ENCODE assay signal across 8 cellular contexts in genomic region chr3:9249273-9250192, GRCh38. TPM values are rescaled to one million over a fixed set of nuclear protein-coding genes. Genes with fewer than 3 reads are reported as not detected.
DNase-seq lines count a peak whose midpoint lies in the region; ATAC-seq, FAIRE-seq and TF ChIP-seq lines count a peak whose summit lies in the region.

Gene SRGAP3, minus strand, starts transcription at chr3:9249646. Its CDS starts 695 bp downstream, at chr3:9248951.

- H3K27me3 Mint-ChIP-seq in activated T-helper 1 cell treated with anti-CD3 and anti-CD28 coated beads, Interleukin-12 subunit alpha, Interleukin-12 subunit beta, Interleukin-2, Interleukin-4 antibody, amounts not matched to agents 30 ng/mL and 10 ng/mL and 1 ng/mL, durations not matched to agents 14 hours and 24 hours and 36 hours (ENCODE audit: insufficient read depth) = peaks cover 23% of the 10 kb centered on the region
- peaks cover 3 to 28% of the 10 kb centered on the region in 2 donors for H3K27me3 Mint-ChIP-seq in natural killer cell (ENCODE audit: low read depth in 2 of 2)

- H3K9me3 Mint-ChIP-seq in activated T-helper 1 cell treated with anti-CD3 and anti-CD28 coated beads, Interleukin-12 subunit alpha, Interleukin-12 subunit beta, Interleukin-2, Interleukin-4 antibody, amounts not matched to agents 30 ng/mL and 10 ng/mL and 1 ng/mL, durations not matched to agents 14 hours and 24 hours and 36 hours = no peaks in the 10 kb centered on the region
- H3K9me3 Mint-ChIP-seq in natural killer cell = no peaks in the 10 kb centered on the region

- H3K4me1 Mint-ChIP-seq in activated T-helper 1 cell treated with anti-CD3 and anti-CD28 coated beads, Interleukin-12 subunit alpha, Interleukin-12 subunit beta, Interleukin-2, Interleukin-4 antibody, amounts not matched to agents 30 ng/mL and 10 ng/mL and 1 ng/mL, durations not matched to agents 14 hours and 24 hours and 36 hours (ENCODE audit: low read depth) = peaks cover 22% of the 10 kb centered on the region
- H3K4me1 Mint-ChIP-seq in natural killer cell = peaks cover 22 to 26% of the 10 kb centered on the region in 2 donors

- peak; percentile 31 for TF ChIP-seq CTCF in natural killer cell (IDR thresholded peaks at IDR 0.05)

- intact Hi-C loops in activated T-helper 1 cell treated with anti-CD3 and anti-CD28 coated beads, Interleukin-12 subunit alpha, Interleukin-12 subunit beta, Interleukin-2, Interleukin-4 antibody, amounts not matched to agents 30 ng/mL and 10 ng/mL and 1 ng/mL, durations not matched to agents 14 hours and 24 hours and 36 hours (cut with micrococcal nuclease) = loop anchor here (1.0 kb wide), 3 partner anchors 25 to 278 kb away; no protein-coding TSS in a partner anchor
- intact Hi-C loops in natural killer cell (cut with micrococcal nuclease) = loop anchor here (2.0 kb wide), 1 partner anchor 287 kb away; the partner anchor contains the start of gene RAD18

- H3K27ac Mint-ChIP-seq in activated T-helper 1 cell treated with anti-CD3 and anti-CD28 coated beads, Interleukin-12 subunit alpha, Interleukin-12 subunit beta, Interleukin-2, Interleukin-4 antibody, amounts not matched to agents 30 ng/mL and 10 ng/mL and 1 ng/mL, durations not matched to agents 14 hours and 24 hours and 36 hours = no peak within 1 kb of the TSS
- peak within 1 kb of the TSS; percentile 47 to 67 for H3K27ac Mint-ChIP-seq in natural killer cell

- peak within 1 kb of the TSS; percentile 81 for H3K4me3 Mint-ChIP-seq in activated T-helper 1 cell treated with anti-CD3 and anti-CD28 coated beads, Interleukin-12 subunit alpha, Interleukin-12 subunit beta, Interleukin-2, Interleukin-4 antibody, amounts not matched to agents 30 ng/mL and 10 ng/mL and 1 ng/mL, durations not matched to agents 14 hours and 24 hours and 36 hours
- H3K4me3 Mint-ChIP-seq in natural killer cell = peak within 1 kb of the TSS; percentile 93

- DNase-seq in DMS53 (lab: John Stamatoyannopoulos, UW) (peak; percentile 79), KG1 (lab: John Stamatoyannopoulos, UW) (peak; percentile 90), RCC 7860 (ENCODE audit: low spot score) (peak; percentile 25), fibroblast of peridontal ligament (ENCODE audit: extremely low read depth) (peak; percentile 87), natural killer cell (peak; percentile 69)
- DNase-seq in activated T-helper 1 cell treated with anti-CD3 and anti-CD28 coated beads, Interleukin-12 subunit alpha, Interleukin-12 subunit beta, Interleukin-2, Interleukin-4 antibody, amounts not matched to agents 30 ng/mL and 10 ng/mL and 1 ng/mL, durations not matched to agents 14 hours and 24 hours and 36 hours (ENCODE audit: low spot score) = peak; percentile 74
- peak; percentile 57 to 84 (median 74) for DNase-seq in stimulated activated naive CD4-positive, alpha-beta T cell (lab: John Stamatoyannopoulos, UW)

- peak; percentile 100 for ATAC-seq in GM21737 (IDR thresholded peaks at IDR 0.05; ENCODE audit: unreplicated experiment)
- peak; percentile 98 to 99 (median 99) for ATAC-seq in natural killer cell

- FAIRE-seq in RCC 7860 (lab: Jason Lieb, UNC) = no peak

- H3K36me3 Mint-ChIP-seq in activated T-helper 1 cell treated with anti-CD3 and anti-CD28 coated beads, Interleukin-12 subunit alpha, Interleukin-12 subunit beta, Interleukin-2, Interleukin-4 antibody, amounts not matched to agents 30 ng/mL and 10 ng/mL and 1 ng/mL, durations not matched to agents 14 hours and 24 hours and 36 hours (ENCODE audit: low read depth) = no peaks in the 10 kb centered on the region
- no peaks in the 10 kb centered on the region for H3K36me3 Mint-ChIP-seq in natural killer cell

RNA-seq across cellular contexts. Expression of gene SRGAP3, which starts in this region (rescaled TPM):
- total RNA-seq in activated T-helper 1 cell treated with anti-CD3 and anti-CD28 coated beads, Interleukin-12 subunit alpha, Interleukin-12 subunit beta, Interleukin-2, Interleukin-4 antibody, amounts not matched to agents 30 ng/mL and 10 ng/mL and 1 ng/mL, durations not matched to agents 14 hours and 24 hours and 36 hours = 0.54 and 0.61 TPM in 2 replicates
- 10 to 100 TPM in 1 of 3 donors, 1 to 10 TPM in 2; 2.5 to 14.9 (median 3.0) TPM for total RNA-seq in natural killer cell

Comparison
In these comparisons a context has a peak if more than half of its experiments do, and no peak if none do; other contexts are left out.
1. Peak in every context shown above with its lines: DNase-seq and ATAC-seq.
2. Peak in DNase-seq in activated T-helper 1 cell treated with anti-CD3 and anti-CD28 coated beads, Interleukin-12 subunit alpha, Interleukin-12 subunit beta, Interleukin-2, Interleukin-4 antibody, amounts not matched to agents 30 ng/mL and 10 ng/mL and 1 ng/mL, durations not matched to agents 14 hours and 24 hours and 36 hours; RNA of the gene not detected or under 1 TPM.
3. DNase-seq: peak in every context shown above with its lines; median percentile 90 in KG1; 87 in fibroblast of peridontal ligament; 79 in DMS53; 74 in activated T-helper 1 cell treated with anti-CD3 and anti-CD28 coated beads, Interleukin-12 subunit alpha, Interleukin-12 subunit beta, Interleukin-2, Interleukin-4 antibody, amounts not matched to agents 30 ng/mL and 10 ng/mL and 1 ng/mL, durations not matched to agents 14 hours and 24 hours and 36 hours; 74 in stimulated activated naive CD4-positive, alpha-beta T cell; 69 in natural killer cell; 25 in RCC 7860.